12 cellular contexts compared by ENCODE assay signal in the genomic region with DNA sequence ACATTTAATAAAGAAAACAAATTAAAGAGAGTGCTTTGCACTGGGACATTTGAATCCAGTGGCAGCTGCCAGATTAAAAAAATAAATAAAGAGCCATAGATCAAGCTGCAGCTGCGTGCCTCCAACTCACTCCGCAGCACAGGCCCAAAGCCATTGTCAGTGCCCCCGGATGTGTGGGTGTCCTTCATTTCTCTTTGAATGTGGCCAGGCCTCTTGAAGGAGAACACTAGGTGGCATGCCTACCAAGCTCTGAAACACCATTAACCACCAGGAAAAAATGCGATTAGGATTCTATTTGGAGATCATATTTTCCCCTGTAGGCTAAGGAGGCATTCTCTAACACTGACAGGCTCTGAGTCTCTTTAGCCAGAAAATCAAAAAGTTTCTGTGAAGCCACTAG.
A peak's percentile ranks its signal among the peaks of the same experiment; 100 is the strongest.
DNase-seq lines count a peak whose midpoint lies in the region; ATAC-seq and TF ChIP-seq lines count a peak whose summit lies in the region.
"Had no signal": no experiment of that assay in that cellular context is flagged by ENCODE, and none has a peak within 500 bp of the region (broad histone marks: within the 10 kb centered on the region; RNA-seq: fewer than 3 reads in every experiment).

No MANE protein-coding gene starts in this region.

- POLR2A ChIA-PET in activated CD4-positive, alpha-beta T cell treated with anti-CD3 and anti-CD28 coated beads, Interleukin-2, amount 10 ng/mL, durations not matched to agents 7 days and 5 days (lab: Charles Lee), result no interaction called here

- H3K27me3 Mint-ChIP-seq in type B pancreatic cell, result peaks cover 5% of the 10 kb centered on the region
- no peaks in the 10 kb centered on the region for H3K27me3 Mint-ChIP-seq in activated CD4-positive, alpha-beta T cell treated with anti-CD3 and anti-CD28 coated beads, Interleukin-2, amount 10 ng/mL, durations not matched to agents 7 days and 5 days
- no peaks in the 10 kb centered on the region for H3K27me3 Mint-ChIP-seq in natural killer cell (ENCODE audit: low read depth in 2 of 2)
- H3K27me3 Mint-ChIP-seq: IgD-negative memory B cell had no signal

- H3K4me3 Mint-ChIP-seq in type B pancreatic cell (no peak overlapping the region), natural killer cell (no peak overlapping the region)
- no peak overlapping the region for H3K4me3 Mint-ChIP-seq in activated CD4-positive, alpha-beta T cell treated with anti-CD3 and anti-CD28 coated beads, Interleukin-2, amount 10 ng/mL, durations not matched to agents 7 days and 5 days
- H3K4me3 Mint-ChIP-seq: IgD-negative memory B cell had no signal

- in situ Hi-C loops in astrocyte of the cerebellum (cut with HindIII; ENCODE audit: low sequenced_read_pairs), result no loop called here

- TF ChIP-seq CTCF in astrocyte of the cerebellum (IDR thresholded peaks at IDR 0.05; ENCODE audit: low read depth, low read length, missing control alignments), result peak; percentile 51
- peak; percentile 49 for TF ChIP-seq CTCF in type B pancreatic cell (conservative IDR thresholded peaks at IDR 0.05)
- no peak for TF ChIP-seq CTCF in natural killer cell (IDR thresholded peaks at IDR 0.05)

- H3K36me3 Mint-ChIP-seq in type B pancreatic cell, result no peaks in the 10 kb centered on the region
- H3K36me3 Mint-ChIP-seq in activated CD4-positive, alpha-beta T cell treated with anti-CD3 and anti-CD28 coated beads, Interleukin-2, amount 10 ng/mL, durations not matched to agents 7 days and 5 days (ENCODE audit: low read depth), result no peaks in the 10 kb centered on the region
- H3K36me3 Mint-ChIP-seq in natural killer cell, result no peaks in the 10 kb centered on the region

- DNase-seq in NCI-H82 (lab: John Stamatoyannopoulos, UW), result peak; percentile 55
- DNase-seq in NCI-H82 treated with DMSO at 0.1 percent for 48 hours (lab: John Stamatoyannopoulos, UW; ENCODE audit: unreplicated experiment), result no peak
- peak; percentile 11 for DNase-seq in astrocyte of the cerebellum (ENCODE audit: low read depth)
- peak; percentile 63 for DNase-seq in inferior parietal cortex (ENCODE audit: extremely low spot score)
- DNase-seq in type B pancreatic cell (ENCODE audit: extremely low spot score, unreplicated experiment), result no peak
- DNase-seq in mucosa of gallbladder (ENCODE audit: low spot score), result no peak
- DNase-seq in activated CD4-positive, alpha-beta T cell treated with anti-CD3 and anti-CD28 coated beads, Interleukin-2, amount 10 ng/mL, durations not matched to agents 7 days and 5 days, result no peak
- DNase-seq in natural killer cell, result no peak
- DNase-seq: activated gamma-delta T cell; stimulated activated CD4-positive, alpha-beta T cell treated with anti-CD3 and anti-CD28 coated beads, Interleukin-12 subunit alpha, Interleukin-12 subunit beta, amount 100 ng/mL, for 4 hours; transverse colon had no signal

- intact Hi-C loops in natural killer cell (cut with micrococcal nuclease), result no loop called here

- no peak overlapping the region for H3K4me3 ChIP-seq in astrocyte of the cerebellum (ENCODE audit: low read depth, low read length)
- H3K4me3 ChIP-seq: transverse colon had no signal

- ATAC-seq in natural killer cell, result no peak

- H3K9me3 Mint-ChIP-seq in type B pancreatic cell (no peaks in the 10 kb centered on the region), natural killer cell (peaks cover 0 to 2% of the 10 kb centered on the region in 2 donors)
- peaks cover 2% of the 10 kb centered on the region for H3K9me3 Mint-ChIP-seq in activated CD4-positive, alpha-beta T cell treated with anti-CD3 and anti-CD28 coated beads, Interleukin-2, amount 10 ng/mL, durations not matched to agents 7 days and 5 days
- H3K9me3 Mint-ChIP-seq: IgD-negative memory B cell had no signal

- H3K27ac Mint-ChIP-seq in type B pancreatic cell (no peak overlapping the region), natural killer cell (no peak overlapping the region)
- no peak overlapping the region for H3K27ac Mint-ChIP-seq in activated CD4-positive, alpha-beta T cell treated with anti-CD3 and anti-CD28 coated beads, Interleukin-2, amount 10 ng/mL, durations not matched to agents 7 days and 5 days
- H3K27ac Mint-ChIP-seq: IgD-negative memory B cell had no signal

- H3K4me1 Mint-ChIP-seq in type B pancreatic cell (ENCODE audit: unreplicated experiment), result peaks cover 9% of the 10 kb centered on the region
- H3K4me1 Mint-ChIP-seq in activated CD4-positive, alpha-beta T cell treated with anti-CD3 and anti-CD28 coated beads, Interleukin-2, amount 10 ng/mL, durations not matched to agents 7 days and 5 days, result peaks cover 9% of the 10 kb centered on the region
- H3K4me1 Mint-ChIP-seq in natural killer cell, result no peaks in the 10 kb centered on the region

- CTCF ChIA-PET in activated CD4-positive, alpha-beta T cell treated with anti-CD3 and anti-CD28 coated beads, Interleukin-2, amount 10 ng/mL, durations not matched to agents 7 days and 5 days (lab: Charles Lee), result interaction anchor here (1.1 kb wide), 1 partner anchor 15 kb away, joined by 3 read pairs; no protein-coding TSS in a partner anchor

Comparison
In these comparisons a context has a peak if more than half of its experiments do, and no peak if none do; other contexts are left out.
1. DNase-seq: peak in NCI-H82 (single experiment), astrocyte of the cerebellum (single experiment) and inferior parietal cortex (single experiment); none in NCI-H82 treated with DMSO at 0.1 percent for 48 hours (single experiment), type B pancreatic cell (single experiment), mucosa of gallbladder (single experiment), activated CD4-positive, alpha-beta T cell treated with anti-CD3 and anti-CD28 coated beads, Interleukin-2, amount 10 ng/mL, durations not matched to agents 7 days and 5 days (single experiment) and natural killer cell (single experiment).